ENCODE assay signal across 13 cellular contexts in genomic region chr6:155121699-155122098, GRCh38.
A peak's percentile ranks its signal among the peaks of the same experiment; 100 is the strongest.
DNase-seq lines count a peak whose midpoint lies in the region; ATAC-seq and TF ChIP-seq lines count a peak whose summit lies in the region.
"Had no signal": no experiment of that assay in that cellular context is flagged by ENCODE, and none has a peak within 500 bp of the region (broad histone marks: within the 10 kb centered on the region; RNA-seq: fewer than 3 reads in every experiment).

No MANE protein-coding gene starts in this region.

- no peaks in the 10 kb centered on the region for H3K9me3 Mint-ChIP-seq in endodermal cell
- H3K9me3 Mint-ChIP-seq: central memory CD8-positive, alpha-beta T cell had no signal

- H3K9ac ChIP-seq in endodermal cell (ENCODE audit: extremely low read depth, low read length, poor library complexity, severe bottlenecking), result no peak overlapping the region
- H3K9ac ChIP-seq: parathyroid adenoma had no signal

- H3K4me3 Mint-ChIP-seq in endodermal cell, result no peak overlapping the region
- H3K4me3 Mint-ChIP-seq: central memory CD8-positive, alpha-beta T cell had no signal

- CTCF ChIA-PET in BJ (lab: Yijun Ruan, JAX), result interaction anchor here (1.0 to 2.1 kb wide), 4 partner anchors 21 to 194 kb away, joined by 3 to 5 read pairs (median 4); no protein-coding TSS in a partner anchor

- POLR2A ChIA-PET in BJ (lab: Charles Lee), result no interaction called here

- H3K4me1 ChIP-seq in endodermal cell (ENCODE audit: control insufficient read depth, insufficient read depth, low read length), result peaks cover 3% of the 10 kb centered on the region
- H3K4me1 ChIP-seq: parathyroid adenoma had no signal

- TF ChIP-seq CTCF in BJ (IDR thresholded peaks at IDR 0.05; ENCODE audit: insufficient read depth, low read depth, low read length) (no peak), endodermal cell (conservative IDR thresholded peaks at IDR 0.05) (peak; percentile 4)

- H3K27ac Mint-ChIP-seq in endodermal cell, result peak overlapping the region; percentile 18

- no peak overlapping the region for H3K27ac ChIP-seq in endodermal cell (ENCODE audit: low read depth, low read length)
- H3K27ac ChIP-seq: parathyroid adenoma had no signal

- H3K36me3 ChIP-seq in BJ (ENCODE audit: control insufficient read depth, insufficient read depth, low read length) (no peaks in the 10 kb centered on the region), endodermal cell (ENCODE audit: control insufficient read depth, insufficient read depth, low read length) (no peaks in the 10 kb centered on the region)

- DNase-seq in BJ (ENCODE audit: low read depth), result no peak
- DNase-seq in NCI-H446 treated with DMSO at 0.1 percent for 48 hours (lab: John Stamatoyannopoulos, UW), result peak; percentile 69
- DNase-seq in endodermal cell, result peak; percentile 81
- peak; percentile 16 for DNase-seq in occipital lobe (lab: John Stamatoyannopoulos, UW)
- no peak for DNase-seq in activated CD4-positive, CD25-positive, alpha-beta regulatory T cell treated with anti-CD3 and anti-CD28 coated beads, Interleukin-2, amount 50 U/mL, for 72 hours
- no peak for DNase-seq in activated CD4-positive, alpha-beta T cell treated with anti-CD3 and anti-CD28 coated beads for 4 hours
- no peak for DNase-seq in middle frontal gyrus (ENCODE audit: extremely low spot score, low spot score)
- DNase-seq: NCI-H146, SW 1271 had no signal

- no peaks in the 10 kb centered on the region for H3K36me3 Mint-ChIP-seq in endodermal cell (ENCODE audit: low read depth)

- no peaks in the 10 kb centered on the region for H3K9me3 ChIP-seq in endodermal cell (ENCODE audit: control insufficient read depth, low read length)

- WGBS in endodermal cell (ENCODE audit: insufficient coverage in 1 of 2, insufficient read length in 1 of 2), 2 experiments, result 25% methylated on average over 9 to 11 of the region's 11 CpGs

- H3K4me3 ChIP-seq in BJ (ENCODE audit: low read depth, low read length) (0 out of 2 replicates have a peak overlapping the region, but pooled peaks have one; percentile 13), endodermal cell (ENCODE audit: low read length) (no peak overlapping the region)

- no peaks in the 10 kb centered on the region for H3K27me3 Mint-ChIP-seq in endodermal cell (ENCODE audit: insufficient read depth)
- H3K27me3 Mint-ChIP-seq: central memory CD8-positive, alpha-beta T cell had no signal

- H3K4me1 Mint-ChIP-seq in endodermal cell, result peaks cover 17% of the 10 kb centered on the region
- H3K4me1 Mint-ChIP-seq: central memory CD8-positive, alpha-beta T cell had no signal

- ATAC-seq in HG02852 (IDR thresholded peaks at IDR 0.05; ENCODE audit: unreplicated experiment), result no peak
- ATAC-seq: HCT116 had no signal

- H3K27me3 ChIP-seq in BJ (ENCODE audit: control insufficient read depth, insufficient read depth, low read length) (no peaks in the 10 kb centered on the region), endodermal cell (ENCODE audit: control insufficient read depth, insufficient read depth, low read length, poor library complexity, severe bottlenecking) (no peaks in the 10 kb centered on the region)

Comparison
In these comparisons a context has a peak if more than half of its experiments do, and no peak if none do; other contexts are left out.
1. DNase-seq: peak in NCI-H446 treated with DMSO at 0.1 percent for 48 hours (single experiment), endodermal cell (single experiment) and occipital lobe (single experiment); none in BJ (single experiment), activated CD4-positive, CD25-positive, alpha-beta regulatory T cell treated with anti-CD3 and anti-CD28 coated beads, Interleukin-2, amount 50 U/mL, for 72 hours (single experiment), activated CD4-positive, alpha-beta T cell treated with anti-CD3 and anti-CD28 coated beads for 4 hours (0 of 2) and middle frontal gyrus (single experiment).